Comparison of ENCODE assay signal across 9 cellular contexts in the genomic region with DNA sequence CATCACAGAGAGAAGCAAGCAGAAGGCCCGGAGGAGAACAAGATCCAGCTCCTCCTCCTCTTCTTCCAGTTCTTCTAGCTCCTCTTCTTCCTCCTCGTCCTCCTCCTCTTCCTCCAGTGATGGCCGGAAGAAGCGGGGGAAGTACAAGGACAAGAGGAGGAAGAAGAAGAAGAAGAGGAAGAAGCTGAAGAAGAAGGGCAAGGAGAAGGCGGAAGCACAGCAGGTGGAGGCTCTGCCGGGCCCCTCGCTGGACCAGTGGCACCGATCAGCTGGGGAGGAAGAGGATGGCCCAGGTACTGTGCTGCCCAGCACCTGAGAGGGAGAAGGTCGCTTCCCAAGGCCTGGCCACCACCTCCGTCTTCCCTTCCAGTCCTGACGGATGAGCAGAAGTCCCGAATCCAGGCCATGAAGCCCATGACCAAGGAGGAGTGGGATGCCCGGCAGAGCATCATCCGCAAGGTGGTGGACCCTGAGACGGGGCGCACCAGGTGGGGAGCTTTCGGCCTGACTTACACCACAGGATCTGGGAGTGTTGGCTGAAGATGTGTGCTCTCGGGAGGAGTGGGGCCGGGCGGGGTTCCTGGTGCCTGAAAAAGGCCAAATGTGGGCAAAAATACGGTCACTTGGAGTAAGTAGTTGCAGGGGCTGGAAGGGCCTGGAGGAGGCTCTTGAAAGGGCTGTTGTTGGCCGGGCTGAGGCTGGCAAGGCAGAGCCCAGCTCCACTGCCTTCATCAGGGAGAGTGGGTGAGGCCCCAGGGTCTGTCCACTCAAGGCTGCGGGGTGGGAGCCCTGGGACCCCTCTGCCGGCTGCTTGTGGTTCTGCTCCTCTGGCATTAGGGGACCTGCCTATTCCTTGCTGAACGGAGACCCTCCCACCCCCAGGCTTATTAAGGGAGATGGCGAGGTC. TPM values are rescaled to one million over a fixed set of nuclear protein-coding genes. Genes with fewer than 3 reads are reported as not detected.
DNase-seq lines count a peak whose midpoint lies in the region; ATAC-seq lines count a peak whose summit lies in the region.
"Had no signal": no experiment of that assay in that cellular context is flagged by ENCODE, and none has a peak within 500 bp of the region (broad histone marks: within the 10 kb centered on the region; RNA-seq: fewer than 3 reads in every experiment).

No MANE protein-coding gene starts in this region.

- peaks cover 19% of the 10 kb centered on the region for H3K36me3 Mint-ChIP-seq in activated CD4-positive, alpha-beta T cell treated with anti-CD3 and anti-CD28 coated beads for 36 hours (ENCODE audit: low read depth)
- peaks cover 33% of the 10 kb centered on the region for H3K36me3 Mint-ChIP-seq in activated CD4-positive, alpha-beta memory T cell treated with anti-CD3 and anti-CD28 coated beads, Interleukin-2, amount 10 ng/mL, durations not matched to agents 7 days and 5 days (ENCODE audit: low read depth)

- peak overlapping the region; percentile 78 for H3K4me3 ChIP-seq in iPS-18a (ENCODE audit: low read length)
- H3K4me3 ChIP-seq in stomach smooth muscle (ENCODE audit: low read length in 2 of 2), result peak overlapping the region; percentile 87 to 89

- H3K27me3 Mint-ChIP-seq in activated CD4-positive, alpha-beta T cell treated with anti-CD3 and anti-CD28 coated beads for 36 hours, result no peaks in the 10 kb centered on the region
- no peaks in the 10 kb centered on the region for H3K27me3 Mint-ChIP-seq in activated CD4-positive, alpha-beta memory T cell treated with anti-CD3 and anti-CD28 coated beads, Interleukin-2, amount 10 ng/mL, durations not matched to agents 7 days and 5 days

- no peak for DNase-seq in activated CD4-positive, alpha-beta T cell treated with anti-CD3 and anti-CD28 coated beads for 36 hours
- DNase-seq in activated CD4-positive, alpha-beta T cell treated with anti-CD3 and anti-CD28 coated beads, Interleukin-2, amount 50 U/mL, for 1 hour, result no peak
- no peak for DNase-seq in activated CD4-positive, alpha-beta memory T cell treated with anti-CD3 and anti-CD28 coated beads, Interleukin-2, amount 10 ng/mL, durations not matched to agents 7 days and 5 days
- DNase-seq in CD1c-positive myeloid dendritic cell (ENCODE audit: extremely low spot score), result no peak
- DNase-seq: NCI-H774 had no signal

- H3K4me1 ChIP-seq in iPS-18a (ENCODE audit: control insufficient read depth, low read depth, low read length), result peaks cover 8% of the 10 kb centered on the region
- peaks cover 70% of the 10 kb centered on the region for H3K4me1 ChIP-seq in stomach smooth muscle (ENCODE audit: control insufficient read depth, insufficient read depth, low read length)

- H3K36me3 ChIP-seq in iPS-18a (ENCODE audit: control insufficient read depth, low read depth, low read length), result peaks cover 4% of the 10 kb centered on the region
- H3K36me3 ChIP-seq in stomach smooth muscle (ENCODE audit: control insufficient read depth in 2 of 2, insufficient read depth in 2 of 2, low read length in 2 of 2), result peaks cover 5 to 18% of the 10 kb centered on the region in 2 donors

- H3K27me3 ChIP-seq in iPS-18a (ENCODE audit: control insufficient read depth, insufficient read depth, low read length), result no peaks in the 10 kb centered on the region
- H3K27me3 ChIP-seq in stomach smooth muscle (ENCODE audit: control insufficient read depth in 1 of 2, insufficient read depth in 2 of 2, low read length in 2 of 2), result no peaks in the 10 kb centered on the region

- ATAC-seq in activated CD4-positive, alpha-beta T cell treated with anti-CD3 and anti-CD28 coated beads for 36 hours, result no peak
- ATAC-seq in HG02571 (IDR thresholded peaks at IDR 0.05; ENCODE audit: unreplicated experiment) (no peak), HG02678 (IDR thresholded peaks at IDR 0.05; ENCODE audit: unreplicated experiment) (no peak)

- peaks cover 45% of the 10 kb centered on the region for H3K4me1 Mint-ChIP-seq in activated CD4-positive, alpha-beta T cell treated with anti-CD3 and anti-CD28 coated beads for 36 hours
- H3K4me1 Mint-ChIP-seq in activated CD4-positive, alpha-beta memory T cell treated with anti-CD3 and anti-CD28 coated beads, Interleukin-2, amount 10 ng/mL, durations not matched to agents 7 days and 5 days, result peaks cover 63% of the 10 kb centered on the region

- H3K27ac ChIP-seq in iPS-18a (ENCODE audit: low read length), result no peak overlapping the region
- H3K27ac ChIP-seq in stomach smooth muscle (ENCODE audit: low read length), result peak overlapping the region; percentile 69

- peak overlapping the region; percentile 87 for H3K4me3 Mint-ChIP-seq in activated CD4-positive, alpha-beta T cell treated with anti-CD3 and anti-CD28 coated beads for 36 hours
- H3K4me3 Mint-ChIP-seq in activated CD4-positive, alpha-beta memory T cell treated with anti-CD3 and anti-CD28 coated beads, Interleukin-2, amount 10 ng/mL, durations not matched to agents 7 days and 5 days, result peak overlapping the region; percentile 86

- POLR2A ChIA-PET in activated CD4-positive, alpha-beta T cell treated with anti-CD3 and anti-CD28 coated beads for 36 hours (lab: Charles Lee), result interaction anchor here (2.2 kb wide), 1 partner anchor 251 kb away, joined by 9 read pairs; the partner anchor contains the start of genes MPHOSPH9 and MTRFR
- POLR2A ChIA-PET in activated CD4-positive, alpha-beta memory T cell treated with anti-CD3 and anti-CD28 coated beads, Interleukin-2, amount 10 ng/mL, durations not matched to agents 7 days and 5 days (lab: Charles Lee), result interaction anchor here (0.8 to 5.8 kb wide), 7 partner anchors 8 to 257 kb away, joined by 3 to 39 read pairs (median 3); partner anchors contain the start of genes MPHOSPH9 and MTRFR

- CTCF ChIA-PET in activated CD4-positive, alpha-beta T cell treated with anti-CD3 and anti-CD28 coated beads for 36 hours (lab: Charles Lee), result interaction anchor here (0.7 to 1.0 kb wide), 4 partner anchors 14 to 600 kb away, joined by 3 to 4 read pairs (median 3); no protein-coding TSS in a partner anchor
- CTCF ChIA-PET in activated CD4-positive, alpha-beta memory T cell treated with anti-CD3 and anti-CD28 coated beads, Interleukin-2, amount 10 ng/mL, durations not matched to agents 7 days and 5 days (lab: Charles Lee), result interaction anchor here (0.6 to 1.8 kb wide), 5 partner anchors 8 to 591 kb away, joined by 3 to 5 read pairs (median 3); no protein-coding TSS in a partner anchor

- H3K9me3 ChIP-seq in iPS-18a (ENCODE audit: control insufficient read depth, low read depth, low read length), result no peaks in the 10 kb centered on the region
- H3K9me3 ChIP-seq in stomach smooth muscle (ENCODE audit: control insufficient read depth in 2 of 2, low read length in 2 of 2), result no peaks in the 10 kb centered on the region

- no peaks in the 10 kb centered on the region for H3K9me3 Mint-ChIP-seq in activated CD4-positive, alpha-beta T cell treated with anti-CD3 and anti-CD28 coated beads for 36 hours (ENCODE audit: low read depth)
- H3K9me3 Mint-ChIP-seq in activated CD4-positive, alpha-beta memory T cell treated with anti-CD3 and anti-CD28 coated beads, Interleukin-2, amount 10 ng/mL, durations not matched to agents 7 days and 5 days, result no peaks in the 10 kb centered on the region

- H3K9ac ChIP-seq in iPS-18a (ENCODE audit: low read length) (peak overlapping the region; percentile 74), stomach smooth muscle (ENCODE audit: low read length in 2 of 2) (peak overlapping the region; percentile 80 to 84)

- H3K27ac Mint-ChIP-seq in activated CD4-positive, alpha-beta T cell treated with anti-CD3 and anti-CD28 coated beads for 36 hours, result peak overlapping the region; percentile 44
- H3K27ac Mint-ChIP-seq in activated CD4-positive, alpha-beta memory T cell treated with anti-CD3 and anti-CD28 coated beads, Interleukin-2, amount 10 ng/mL, durations not matched to agents 7 days and 5 days, result peak overlapping the region; percentile 74

- intact Hi-C loops in activated CD4-positive, alpha-beta T cell treated with anti-CD3 and anti-CD28 coated beads for 36 hours (cut with DNase I, micrococcal nuclease), result loop anchor here in 1 of 2 experiments (5.0 kb wide), 1 partner anchor 170 kb away; the partner anchor contains the start of gene PITPNM2

RNA-seq across cellular contexts. Expression of gene ARL6IP4, which starts 1.4 kb away (rescaled TPM):
- total RNA-seq in activated CD4-positive, alpha-beta T cell treated with anti-CD3 and anti-CD28 coated beads for 36 hours, result 100 to 1,000 TPM; 141 to 163 TPM
- 100 to 1,000 TPM; 166 to 175 TPM for total RNA-seq in activated CD4-positive, alpha-beta memory T cell treated with anti-CD3 and anti-CD28 coated beads, Interleukin-2, amount 10 ng/mL, durations not matched to agents 7 days and 5 days

RNA-seq across cellular contexts. Expression of gene OGFOD2, which starts 6.8 kb away (rescaled TPM):
- total RNA-seq in activated CD4-positive, alpha-beta T cell treated with anti-CD3 and anti-CD28 coated beads for 36 hours, result 10 to 100 TPM; 20.2 to 30.8 TPM
- total RNA-seq in activated CD4-positive, alpha-beta memory T cell treated with anti-CD3 and anti-CD28 coated beads, Interleukin-2, amount 10 ng/mL, durations not matched to agents 7 days and 5 days, result 10 to 100 TPM; 24.7 to 25.4 TPM

RNA-seq across cellular contexts. Expression of gene ABCB9, which starts 15.6 kb away (rescaled TPM):
- 1 to 10 TPM; 3.8 to 6.3 TPM for total RNA-seq in activated CD4-positive, alpha-beta T cell treated with anti-CD3 and anti-CD28 coated beads for 36 hours
- total RNA-seq in activated CD4-positive, alpha-beta memory T cell treated with anti-CD3 and anti-CD28 coated beads, Interleukin-2, amount 10 ng/mL, durations not matched to agents 7 days and 5 days, result 1 to 10 TPM; 3.2 to 3.3 TPM
